In the genomic region with DNA sequence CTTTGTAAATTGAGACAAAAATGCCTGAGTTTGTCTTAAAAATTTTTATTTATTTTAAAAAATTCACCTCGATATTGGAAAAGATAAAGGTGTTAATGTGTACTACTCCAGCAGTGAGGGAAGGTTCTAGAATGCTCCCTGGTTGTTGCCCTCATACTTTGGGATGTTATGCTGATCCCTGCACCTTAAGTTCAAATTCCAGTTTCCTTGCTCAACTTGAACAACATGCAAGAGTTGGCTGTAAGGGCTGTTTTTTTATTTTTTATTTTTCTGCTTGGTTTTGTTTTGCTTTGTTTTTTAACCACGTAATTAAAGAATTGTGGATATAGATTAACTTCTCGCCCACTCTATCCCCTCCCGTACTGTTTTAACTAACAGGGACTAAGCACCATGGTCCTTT, we compare ENCODE assay signal across 12 cellular contexts.
DNase-seq lines count a peak whose midpoint lies in the region; ATAC-seq and TF ChIP-seq lines count a peak whose summit lies in the region.
"Had no signal": no experiment of that assay in that cellular context is flagged by ENCODE, and none has a peak within 500 bp of the region (broad histone marks: within the 10 kb centered on the region; RNA-seq: fewer than 3 reads in every experiment).

No MANE protein-coding gene starts in this region.

- TF ChIP-seq CTCF in choroid plexus epithelial cell (conservative IDR thresholded peaks at IDR 0.05; ENCODE audit: low read depth, low read length) (no peak), mesothelial cell of epicardium (IDR thresholded peaks at IDR 0.05; ENCODE audit: unreplicated experiment) (no peak), left ventricle myocardium inferior (IDR thresholded peaks at IDR 0.05; ENCODE audit: borderline replicate concordance) (no peak), BE2C (IDR thresholded peaks at IDR 0.05; ENCODE audit: low read depth, low read length) (no peak)

- H3K27me3 ChIP-seq in left ventricle myocardium inferior (ENCODE audit: low read depth) (no peaks in the 10 kb centered on the region), BE2C (no peaks in the 10 kb centered on the region)

- no peak for ATAC-seq in stimulated activated naive CD8-positive, alpha-beta T cell treated with anti-CD3 and anti-CD28 coated beads, Interleukin-15, Interleukin-2, amounts not matched to agents 100 U/mL and 50 U/mL, for 24 hours
- ATAC-seq in GM18519 (IDR thresholded peaks at IDR 0.05; ENCODE audit: low FRiP score, unreplicated experiment): no peak
- ATAC-seq: naive thymus-derived CD4-positive, alpha-beta T cell had no signal

- peaks cover 3% of the 10 kb centered on the region for H3K27me3 Mint-ChIP-seq in stimulated activated naive CD8-positive, alpha-beta T cell treated with anti-CD3 and anti-CD28 coated beads, Interleukin-15, Interleukin-2, amounts not matched to agents 100 ng/mL and 50 ng/mL, for 24 hours
- no peaks in the 10 kb centered on the region for H3K27me3 Mint-ChIP-seq in mesothelial cell of epicardium (ENCODE audit: low read depth)

- no peak overlapping the region for H3K27ac ChIP-seq in left ventricle myocardium inferior (replicated peaks)
- H3K27ac ChIP-seq: C4-2B had no signal

- peak overlapping the region; percentile 57 for H3K27ac Mint-ChIP-seq in stimulated activated naive CD8-positive, alpha-beta T cell treated with anti-CD3 and anti-CD28 coated beads, Interleukin-15, Interleukin-2, amounts not matched to agents 100 ng/mL and 50 ng/mL, for 24 hours
- peak overlapping the region; percentile 18 for H3K27ac Mint-ChIP-seq in mesothelial cell of epicardium

- DNase-seq in stimulated activated naive CD8-positive, alpha-beta T cell treated with anti-CD3 and anti-CD28 coated beads, Interleukin-15, Interleukin-2, amounts not matched to agents 100 U/mL and 50 U/mL, for 24 hours: no peak
- DNase-seq in choroid plexus epithelial cell (ENCODE audit: low read depth) (peak; percentile 67), mesothelial cell of epicardium (ENCODE audit: low spot score in 2 of 2, unreplicated experiment in 2 of 2) (no peak), NCI-H187 treated with DMSO at 0.1 percent for 48 hours (lab: John Stamatoyannopoulos, UW) (no peak), left ventricle myocardium inferior (no peak), BE2C (no peak)
- DNase-seq: cerebellar nuclear complex; head of caudate nucleus; naive thymus-derived CD4-positive, alpha-beta T cell had no signal

- no peak overlapping the region for H3K4me3 Mint-ChIP-seq in stimulated activated naive CD8-positive, alpha-beta T cell treated with anti-CD3 and anti-CD28 coated beads, Interleukin-15, Interleukin-2, amounts not matched to agents 100 ng/mL and 50 ng/mL, for 24 hours
- no peak overlapping the region for H3K4me3 Mint-ChIP-seq in mesothelial cell of epicardium

- H3K4me1 ChIP-seq in left ventricle myocardium inferior: peaks cover 14% of the 10 kb centered on the region
- H3K4me1 ChIP-seq in BE2C: no peaks in the 10 kb centered on the region

- H3K9me3 Mint-ChIP-seq in stimulated activated naive CD8-positive, alpha-beta T cell treated with anti-CD3 and anti-CD28 coated beads, Interleukin-15, Interleukin-2, amounts not matched to agents 100 ng/mL and 50 ng/mL, for 24 hours: peaks cover 5% of the 10 kb centered on the region
- H3K9me3 Mint-ChIP-seq in mesothelial cell of epicardium: no peaks in the 10 kb centered on the region

- H3K36me3 ChIP-seq in left ventricle myocardium inferior (no peaks in the 10 kb centered on the region), BE2C (no peaks in the 10 kb centered on the region)

- intact Hi-C loops in left ventricle myocardium inferior (cut with micrococcal nuclease): no loop called here

- no peaks in the 10 kb centered on the region for H3K9me3 ChIP-seq in left ventricle myocardium inferior (replicated peaks)
- no peaks in the 10 kb centered on the region for H3K9me3 ChIP-seq in BE2C

- no peaks in the 10 kb centered on the region for H3K36me3 Mint-ChIP-seq in stimulated activated naive CD8-positive, alpha-beta T cell treated with anti-CD3 and anti-CD28 coated beads, Interleukin-15, Interleukin-2, amounts not matched to agents 100 ng/mL and 50 ng/mL, for 24 hours (ENCODE audit: low read depth)
- no peaks in the 10 kb centered on the region for H3K36me3 Mint-ChIP-seq in mesothelial cell of epicardium

- H3K4me3 ChIP-seq in choroid plexus epithelial cell (ENCODE audit: low read depth, low read length): no peak overlapping the region
- no peak overlapping the region for H3K4me3 ChIP-seq in left ventricle myocardium inferior
- no peak overlapping the region for H3K4me3 ChIP-seq in BE2C (ENCODE audit: low read depth, low read length)

- H3K4me1 Mint-ChIP-seq in stimulated activated naive CD8-positive, alpha-beta T cell treated with anti-CD3 and anti-CD28 coated beads, Interleukin-15, Interleukin-2, amounts not matched to agents 100 ng/mL and 50 ng/mL, for 24 hours (ENCODE audit: low read depth): peaks cover 39% of the 10 kb centered on the region
- H3K4me1 Mint-ChIP-seq in mesothelial cell of epicardium: peaks cover 36% of the 10 kb centered on the region
